ENCODE assay signal across 30 cellular contexts in genomic region chr4:55933611-55934010, GRCh38.
"Had no signal": no experiment of that assay in that cellular context is flagged by ENCODE, and none has a peak within 500 bp of the region (broad histone marks: within the 10 kb centered on the region; RNA-seq: fewer than 3 reads in every experiment).

No MANE protein-coding gene starts in this region.

- DNase-seq: activated CD4-positive, alpha-beta memory T cell treated with anti-CD3 and anti-CD28 coated beads, Interleukin-2, amount 10 ng/mL, durations not matched to agents 7 days and 5 days; activated CD4-positive, alpha-beta T cell treated with anti-CD3 and anti-CD28 coated beads for 1 hour; activated CD4-positive, alpha-beta T cell treated with anti-CD3 and anti-CD28 coated beads for 48 hours; activated CD4-positive, CD25-positive, alpha-beta regulatory T cell; activated CD8-positive, alpha-beta memory T cell treated with anti-CD3 and anti-CD28 coated beads for 24 hours; activated CD8-positive, alpha-beta memory T cell treated with anti-CD3 and anti-CD28 coated beads, Interleukin-2, amount 10 ng/mL, durations not matched to agents 7 days and 5 days; activated CD8-positive, alpha-beta memory T cell treated with anti-CD3 and anti-CD28 coated beads, Interleukin-2, amount 50 U/mL, for 48 hours; activated effector memory CD4-positive, alpha-beta T cell treated with Interleukin-2 at 50 U/mL for 16 hours; activated naive CD4-positive, alpha-beta T cell; activated naive CD4-positive, alpha-beta T cell treated with anti-CD3 and anti-CD28 coated beads, Interleukin-2, amount 50 U/mL, for 16 hours; activated naive CD8-positive, alpha-beta T cell treated with anti-CD3 and anti-CD28 coated beads for 36 hours; activated T-cell treated with anti-CD3 and anti-CD28 coated beads, Interleukin-2, amount 50 U/mL, for 48 hours; amygdala; NCI-H1105; NCI-H1417 treated with DMSO at 0.1 percent for 48 hours; NCI-H187 treated with DMSO at 0.1 percent for 48 hours; NCI-H2081; NCI-H2171 treated with DMSO at 0.1 percent for 48 hours; NCI-H2227 treated with DMSO at 0.1 percent for 48 hours; NCI-H446 treated with DMSO at 0.1 percent for 48 hours; NCI-H524; RPMI8226; SIG-M5; SW 1271; T-helper 1 cell; T-helper 2 cell; T-helper 9 cell; WERI-Rb-1 had no signal

- H3K27me3 ChIP-seq: ascending aorta, cardiac muscle cell had no signal

- H3K36me3 ChIP-seq: ascending aorta, cardiac muscle cell, WERI-Rb-1 had no signal

- H3K4me3 ChIP-seq: ascending aorta, cardiac muscle cell had no signal

- H3K27ac ChIP-seq: ascending aorta, cardiac muscle cell, WERI-Rb-1 had no signal

- H3K9me3 ChIP-seq: ascending aorta had no signal

- H3K4me1 ChIP-seq: ascending aorta had no signal
